1 cellular context compared by ENCODE assay signal in genomic region chr19:45476349-45476717, GRCh38.
TF ChIP-seq lines count a peak whose summit lies in the region.

No MANE protein-coding gene starts in this region.

TF ChIP-seq in H1, 55 proteins besides CTCF, POLR2A, EP300 and RAD21:
- TF ChIP-seq BCL11A (IDR thresholded peaks at IDR 0.05; ENCODE audit: low read depth in 2 of 2, low read length in 2 of 2) (no peak), SRF (IDR thresholded peaks at IDR 0.05; ENCODE audit: low read depth, low read length) (no peak), CHD1 (IDR thresholded peaks at IDR 0.05; ENCODE audit: low read depth, low read length) (no peak)
